Comparison of ENCODE assay signal across 8 cellular contexts in the genomic region with DNA sequence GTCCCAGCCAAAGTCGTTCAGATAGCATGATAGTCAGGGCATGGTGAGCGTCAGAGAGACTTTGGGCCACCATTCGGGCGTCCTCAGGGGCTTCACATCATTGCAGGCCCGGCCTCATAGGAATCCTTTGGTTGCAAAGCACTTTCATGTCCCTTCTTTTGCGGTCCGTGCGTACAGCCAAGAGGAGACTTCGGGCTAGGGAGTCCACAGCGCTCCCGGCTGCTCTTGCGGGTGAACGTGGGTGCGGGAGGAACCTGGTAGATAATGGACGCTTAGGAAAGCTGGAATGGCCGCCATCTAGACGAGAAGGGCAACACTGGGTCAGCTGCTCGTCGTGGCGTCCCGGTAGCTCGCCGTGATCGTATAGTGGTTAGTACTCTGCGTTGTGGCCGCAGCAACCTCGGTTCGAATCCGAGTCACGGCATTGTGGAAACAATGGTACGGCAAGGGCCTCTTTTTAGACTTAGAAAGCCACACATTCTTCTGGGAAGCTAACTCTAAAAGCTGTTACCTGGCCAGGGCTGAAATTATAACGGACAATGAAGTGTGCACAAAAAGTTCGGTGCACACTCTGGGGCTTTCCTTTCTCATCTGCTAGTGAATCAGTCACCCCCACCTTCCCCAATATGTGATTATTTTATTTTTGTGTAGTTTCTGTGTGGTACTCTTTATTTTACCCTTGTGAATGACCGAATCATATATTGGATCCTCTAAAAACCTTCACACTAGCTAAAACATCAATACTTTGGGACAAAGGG. TPM values are rescaled to one million over a fixed set of nuclear protein-coding genes. Genes with fewer than 3 reads are reported as not detected.
DNase-seq lines count a peak whose midpoint lies in the region; ATAC-seq and TF ChIP-seq lines count a peak whose summit lies in the region.

No MANE protein-coding gene starts in this region.

- POLR2A ChIA-PET in IMR-90 (lab: Charles Lee; ENCODE audit: unreplicated experiment) (no interaction called here), PC-9 (lab: Charles Lee; ENCODE audit: unreplicated experiment) (interaction anchor here (0.6 to 0.7 kb wide), 2 partner anchors 78 to 122 kb away, joined by 3 to 4 read pairs; no protein-coding TSS in a partner anchor)

- H3K79me2 ChIP-seq in PC-9 (ENCODE audit: low read depth) = no peaks in the 10 kb centered on the region

- H3K4me1 Mint-ChIP-seq in activated T-cell treated with anti-CD3 and anti-CD28 coated beads, Interleukin-2, amount 50 U/mL, for 4 hours (ENCODE audit: low read depth) = peaks cover 20% of the 10 kb centered on the region
- H3K4me1 Mint-ChIP-seq in naive B cell = peaks cover 0 to 22% (median 4%) of the 10 kb centered on the region in 3 donors
- H3K4me1 Mint-ChIP-seq in stimulated activated memory B cell treated with anti-CD40 and anti-IgM and Interleukin-4, amounts not matched to agents 10 μg/mL and 1 μg/mL and 100 μg/mL, for 72 hours = peaks cover 6% of the 10 kb centered on the region

- H3K14ac ChIP-seq in IMR-90 (replicated peaks; ENCODE audit: low read depth, low read length) = peak overlapping the region; percentile 44

- H3K9me3 ChIP-seq in IMR-90 (ENCODE audit: control insufficient read depth, insufficient read depth, low read length) (no peaks in the 10 kb centered on the region), PC-9 (ENCODE audit: insufficient read depth, low read depth) (no peaks in the 10 kb centered on the region)

- H3K9me2 ChIP-seq in PC-9 (ENCODE audit: insufficient read depth) = no peaks in the 10 kb centered on the region

- H2AK9ac ChIP-seq in IMR-90 (replicated peaks; ENCODE audit: low read depth, low read length, poor library complexity) = peak overlapping the region; percentile 50

- H3K23ac ChIP-seq in IMR-90 (ENCODE audit: low read depth, low read length) = no peak overlapping the region

- peak overlapping the region; percentile 56 for H3K4ac ChIP-seq in IMR-90 (ENCODE audit: low read depth, low read length)

- peak overlapping the region; percentile 84 for H3K4me2 ChIP-seq in IMR-90 (ENCODE audit: low read depth, low read length)
- peak overlapping the region; percentile 97 for H3K4me2 ChIP-seq in PC-9

- H3F3A ChIP-seq in PC-9 (ENCODE audit: insufficient read depth, low read depth) = peaks cover 19% of the 10 kb centered on the region

- H3K4me3 ChIP-seq in IMR-90 (ENCODE audit: insufficient read depth, low read depth, low read length) = peak overlapping the region; percentile 58
- H3K4me3 ChIP-seq in PC-9 = peak overlapping the region; percentile 80

- H3K27me3 ChIP-seq in IMR-90 (ENCODE audit: control insufficient read depth, insufficient read depth, low read length) (no peaks in the 10 kb centered on the region), PC-9 (ENCODE audit: insufficient read depth, low read depth) (no peaks in the 10 kb centered on the region)

- peak overlapping the region; percentile 31 for H4K5ac ChIP-seq in IMR-90 (ENCODE audit: low read depth, low read length)

- H4K91ac ChIP-seq in IMR-90 (ENCODE audit: insufficient read depth, low read depth, low read length) = no peak overlapping the region

- no peak overlapping the region; the same call in 1 of the 2 replicates for H2BK120ac ChIP-seq in IMR-90 (ENCODE audit: low read depth, low read length)

- H4K8ac ChIP-seq in IMR-90 (ENCODE audit: low read depth in 2 of 2, low read length in 2 of 2) = peak overlapping the region in 1 of 2 experiments; percentile 50; a peak in 1 of 4 replicates

- ATAC-seq in GM18907 (IDR thresholded peaks at IDR 0.05; ENCODE audit: unreplicated experiment) = peak; percentile 16
- peak; percentile 33 for ATAC-seq in IMR-90 (ENCODE audit: low read depth)
- peak; percentile 16 to 28 for ATAC-seq in activated T-cell treated with anti-CD3 and anti-CD28 coated beads, Interleukin-2, amount 50 U/mL, for 4 hours
- ATAC-seq in naive B cell (ENCODE audit: low read depth in 2 of 2) = peak; percentile 5 to 14
- ATAC-seq in stimulated activated memory B cell treated with anti-CD40 and anti-IgM and Interleukin-4, amounts not matched to agents 10 μg/mL and 1 μg/mL and 100 μg/mL, for 72 hours = peak; percentile 21
- no peak for ATAC-seq in HG02973 (IDR thresholded peaks at IDR 0.05; ENCODE audit: unreplicated experiment)

- intact Hi-C loops in IMR-90 (cut with micrococcal nuclease) (loop anchor here (1.0 kb wide), 4 partner anchors 34 to 255 kb away; a partner anchor contains a TSS), PC-9 (cut with micrococcal nuclease; ENCODE audit: unreplicated experiment) (loop anchor here (1.0 to 2.0 kb wide), 2 partner anchors 78 to 256 kb away; no protein-coding TSS in a partner anchor)

- peak overlapping the region; percentile 2; the same call in 1 of the 2 replicates for H3K56ac ChIP-seq in IMR-90 (ENCODE audit: extremely low read depth, insufficient read depth, low read length)

- H3K27me3 Mint-ChIP-seq in activated T-cell treated with anti-CD3 and anti-CD28 coated beads, Interleukin-2, amount 50 U/mL, for 4 hours (ENCODE audit: low read depth) = no peaks in the 10 kb centered on the region
- H3K27me3 Mint-ChIP-seq in naive B cell = peaks cover 0 to 16% (median 8%) of the 10 kb centered on the region in 3 donors
- no peaks in the 10 kb centered on the region for H3K27me3 Mint-ChIP-seq in stimulated activated memory B cell treated with anti-CD40 and anti-IgM and Interleukin-4, amounts not matched to agents 10 μg/mL and 1 μg/mL and 100 μg/mL, for 72 hours

- TF ChIP-seq POLR2A in IMR-90 (IDR thresholded peaks at IDR 0.05; ENCODE audit: low read depth, low read length) = no peak

- no peak overlapping the region for H3K27ac Mint-ChIP-seq in naive B cell
- no peak overlapping the region for H3K27ac Mint-ChIP-seq in stimulated activated memory B cell treated with anti-CD40 and anti-IgM and Interleukin-4, amounts not matched to agents 10 μg/mL and 1 μg/mL and 100 μg/mL, for 72 hours

- H3K79me1 ChIP-seq in IMR-90 (ENCODE audit: low read depth in 1 of 2, low read length in 2 of 2) = no peaks in the 10 kb centered on the region

- H2BK15ac ChIP-seq in IMR-90 (ENCODE audit: low read depth, low read length) = no peak overlapping the region

- TF ChIP-seq RAD21 in IMR-90 (IDR thresholded peaks at IDR 0.05; ENCODE audit: low read length) = no peak

- TF ChIP-seq CTCF in IMR-90 (conservative IDR thresholded peaks at IDR 0.05; ENCODE audit: low read depth, low read length) (no peak), PC-9 (conservative IDR thresholded peaks at IDR 0.05) (no peak)

- H3K18ac ChIP-seq in IMR-90 (ENCODE audit: low read depth, low read length) = peak overlapping the region; percentile 30; the same call in 1 of the 2 replicates

- no peak overlapping the region for H2BK20ac ChIP-seq in IMR-90 (ENCODE audit: low read depth, low read length)

- H2BK5ac ChIP-seq in IMR-90 (ENCODE audit: low read depth, low read length, poor library complexity, severe bottlenecking) = peak overlapping the region; percentile 66

- H3K27ac ChIP-seq in IMR-90 (ENCODE audit: insufficient read depth, low read length) (peak overlapping the region; percentile 52), PC-9 (peak overlapping the region; percentile 86)

- dilution Hi-C loops in IMR-90 (cut with HindIII; ENCODE audit: low sequenced_read_pairs, unreplicated experiment) = no loop called here

- no peaks in the 10 kb centered on the region for H3K36me3 ChIP-seq in IMR-90 (ENCODE audit: control insufficient read depth, insufficient read depth, low read length)
- H3K36me3 ChIP-seq in PC-9 (ENCODE audit: low read depth) = no peaks in the 10 kb centered on the region

- H3K4me3 Mint-ChIP-seq in activated T-cell treated with anti-CD3 and anti-CD28 coated beads, Interleukin-2, amount 50 U/mL, for 4 hours = no peak overlapping the region
- no peak overlapping the region for H3K4me3 Mint-ChIP-seq in naive B cell
- H3K4me3 Mint-ChIP-seq in stimulated activated memory B cell treated with anti-CD40 and anti-IgM and Interleukin-4, amounts not matched to agents 10 μg/mL and 1 μg/mL and 100 μg/mL, for 72 hours = no peak overlapping the region

- peak overlapping the region; percentile 95 for H2AFZ ChIP-seq in IMR-90 (replicated peaks; ENCODE audit: low read length, poor library complexity)
- H2AFZ ChIP-seq in PC-9 = peak overlapping the region; percentile 89

- H3K4me1 ChIP-seq in IMR-90 (ENCODE audit: control insufficient read depth, insufficient read depth, low read length) = peaks cover 2% of the 10 kb centered on the region; the same call in 1 of the 2 replicates
- no peaks in the 10 kb centered on the region for H3K4me1 ChIP-seq in PC-9 (replicated peaks; ENCODE audit: insufficient read depth)

- CTCF ChIA-PET in IMR-90 (lab: Yijun Ruan, JAX) (interaction anchor here (2.9 kb wide), 1 partner anchor 38 kb away, joined by 11 read pairs; no protein-coding TSS in a partner anchor), PC-9 (lab: Charles Lee) (interaction anchor here (0.6 to 0.9 kb wide), 4 partner anchors 26 to 224 kb away, joined by 3 to 4 read pairs (median 3); no protein-coding TSS in a partner anchor)

- no peaks in the 10 kb centered on the region for H3K36me3 Mint-ChIP-seq in activated T-cell treated with anti-CD3 and anti-CD28 coated beads, Interleukin-2, amount 50 U/mL, for 4 hours (ENCODE audit: insufficient read depth)
- peaks cover 0 to 12% of the 10 kb centered on the region in 2 donors for H3K36me3 Mint-ChIP-seq in naive B cell
- no peaks in the 10 kb centered on the region for H3K36me3 Mint-ChIP-seq in stimulated activated memory B cell treated with anti-CD40 and anti-IgM and Interleukin-4, amounts not matched to agents 10 μg/mL and 1 μg/mL and 100 μg/mL, for 72 hours

- 0 out of 2 replicates have a peak, but pooled peaks cover 6% of the 10 kb centered on the region for H3K9me1 ChIP-seq in IMR-90 (ENCODE audit: insufficient read depth, low read length)

- in situ Hi-C loops in IMR-90 (cut with MboI; ENCODE audit: low sequenced_read_pairs) = no loop called here

- BruUV-seq in IMR-90 (replicated peaks; lab: Mats Ljungman, UMichigan) (no TSS peak), PC-9 (replicated peaks; lab: Mats Ljungman, UMichigan) (TSS peak; percentile 94)

- 0% methylated on average over 10 of the region's 34 CpGs; no CpG with 5 or more reads in 1 of the 2 experiments for WGBS in IMR-90 (ENCODE audit: extremely low coverage in 2 of 2, insufficient read length in 1 of 2), 2 experiments

- peak overlapping the region; percentile 56 for H3K9ac ChIP-seq in IMR-90 (ENCODE audit: low read depth, low read length)

- peak; percentile 83 for DNase-seq in IMR-90
- peak; percentile 51 to 86 for DNase-seq in PC-9
- peak; percentile 60 for DNase-seq in activated T-cell treated with anti-CD3 and anti-CD28 coated beads, Interleukin-2, amount 50 U/mL, for 4 hours
- peak; percentile 83 for DNase-seq in fibroblast of gingiva (ENCODE audit: low read depth)
- DNase-seq in naive B cell = no peak

- H4K20me1 ChIP-seq in IMR-90 (ENCODE audit: insufficient read depth, low read length) (no peaks in the 10 kb centered on the region), PC-9 (ENCODE audit: insufficient read depth) (no peaks in the 10 kb centered on the region)

- H2AK5ac ChIP-seq in IMR-90 (ENCODE audit: low read depth, low read length) = no peak overlapping the region

- no peaks in the 10 kb centered on the region for H3K9me3 Mint-ChIP-seq in activated T-cell treated with anti-CD3 and anti-CD28 coated beads, Interleukin-2, amount 50 U/mL, for 4 hours
- H3K9me3 Mint-ChIP-seq in naive B cell = peaks cover 0 to 4% (median 0%) of the 10 kb centered on the region in 7 donors
- no peaks in the 10 kb centered on the region for H3K9me3 Mint-ChIP-seq in stimulated activated memory B cell treated with anti-CD40 and anti-IgM and Interleukin-4, amounts not matched to agents 10 μg/mL and 1 μg/mL and 100 μg/mL, for 72 hours

RNA-seq across cellular contexts. Expression of gene SHF, which starts 13.2 kb away (rescaled TPM):
- total RNA-seq in IMR-90 (2012; rRNA removed) = 1.8 and 2.2 TPM in 2 replicates
- 3.5 and 3.8 TPM in 2 replicates for polyA plus RNA-seq in IMR-90 (2012; rRNA removed)
- polyA plus RNA-seq in IMR-90 (2012; cell fraction: cytosol; rRNA removed) = 2.5 and 4.5 TPM in 2 replicates
- polyA plus RNA-seq in IMR-90 (2012; cell fraction: nucleus; rRNA removed; ENCODE audit: low replicate concordance) = 3.1 and 3.2 TPM in 2 replicates
- total RNA-seq in PC-9 (2021) = 6.1 and 6.3 TPM in 2 replicates
- 10 to 100 TPM; 17.5 to 30.5 (median 19.2) TPM for total RNA-seq in activated T-cell treated with anti-CD3 and anti-CD28 coated beads, Interleukin-2, amount 50 U/mL, for 4 hours
- 1 to 10 TPM in 4 of 6 donors, under 1 TPM in 2; 0.77 to 3.2 (median 1.8) TPM for polyA plus RNA-seq in naive B cell (ENCODE audit: low read depth in 6 of 6)

RNA-seq across cellular contexts. Expression of gene SLC28A2, which starts 51.1 kb away (rescaled TPM):
- total RNA-seq in IMR-90 (2012; rRNA removed) (not detected in 2 replicates), PC-9 (2021) (not detected in 2 replicates)
- polyA plus RNA-seq in IMR-90 (2012; rRNA removed) (not detected in 2 replicates), naive B cell (ENCODE audit: low read depth in 6 of 6) (not detected)
- not detected in 2 replicates for polyA plus RNA-seq in IMR-90 (2012; cell fraction: cytosol; rRNA removed)
- polyA plus RNA-seq in IMR-90 (2012; cell fraction: nucleus; rRNA removed; ENCODE audit: low replicate concordance) = not detected in 2 replicates
- total RNA-seq in activated T-cell treated with anti-CD3 and anti-CD28 coated beads, Interleukin-2, amount 50 U/mL, for 4 hours = under 1 TPM in 1 of 3 donors, not detected in 2; 0.14 TPM
